13 cellular contexts compared by ENCODE assay signal in genomic region chr17:67582632-67583230, GRCh38.
DNase-seq lines count a peak whose midpoint lies in the region; ATAC-seq and TF ChIP-seq lines count a peak whose summit lies in the region.
"Had no signal": no experiment of that assay in that cellular context is flagged by ENCODE, and none has a peak within 500 bp of the region (broad histone marks: within the 10 kb centered on the region; RNA-seq: fewer than 3 reads in every experiment).

No MANE protein-coding gene starts in this region.

- peak overlapping the region; percentile 96 for H3K27ac Mint-ChIP-seq in mesothelial cell of epicardium

- H3K4me1 Mint-ChIP-seq in mesothelial cell of epicardium, result peaks cover 23% of the 10 kb centered on the region

- peak overlapping the region in 4 of 5 donors; percentile 42 to 57 (median 46) for H3K27ac ChIP-seq in adrenal gland
- H3K27ac ChIP-seq: SK-N-MC, suprapubic skin had no signal

- H3K27me3 Mint-ChIP-seq in mesothelial cell of epicardium (ENCODE audit: low read depth), result no peaks in the 10 kb centered on the region
- H3K27me3 Mint-ChIP-seq: activated naive CD4-positive, alpha-beta T cell treated with anti-CD3 and anti-CD28 coated beads, Interleukin-2, amount 50 U/mL, for 24 hours; central memory CD8-positive, alpha-beta T cell had no signal

- 22 to 48% (median 44%) methylated on average over 6 to 8 of the region's 8 CpGs for WGBS in adrenal gland, 4 donors

- no peak overlapping the region for H3K4me3 Mint-ChIP-seq in mesothelial cell of epicardium
- H3K4me3 Mint-ChIP-seq: activated naive CD4-positive, alpha-beta T cell treated with anti-CD3 and anti-CD28 coated beads, Interleukin-2, amount 50 U/mL, for 24 hours; central memory CD8-positive, alpha-beta T cell had no signal

- H3K27me3 ChIP-seq in adrenal gland, result no peaks in the 10 kb centered on the region
- H3K27me3 ChIP-seq: suprapubic skin had no signal

- no peak for TF ChIP-seq POLR2A in adrenal gland (IDR thresholded peaks at IDR 0.05)

- H3K9me3 Mint-ChIP-seq in mesothelial cell of epicardium, result peaks cover 9% of the 10 kb centered on the region
- H3K9me3 Mint-ChIP-seq: activated naive CD4-positive, alpha-beta T cell treated with anti-CD3 and anti-CD28 coated beads, Interleukin-2, amount 50 U/mL, for 24 hours; central memory CD8-positive, alpha-beta T cell had no signal

- H3K4me1 ChIP-seq in adrenal gland (replicated peaks in 1 of 2), result peaks cover 0 to 16% of the 10 kb centered on the region in 2 donors
- H3K4me1 ChIP-seq: suprapubic skin had no signal

- ATAC-seq in Right ventricle myocardium inferior, result no peak

- intact Hi-C loops in Right ventricle myocardium inferior (cut with DNase I) (no loop called here), cardiac septum (cut with DNase I) (no loop called here), adrenal gland (cut with DNase I) (no loop called here)

- no peak overlapping the region for H3K4me3 ChIP-seq in adrenal gland
- H3K4me3 ChIP-seq: SK-N-MC, suprapubic skin had no signal

- H3K9me3 ChIP-seq in adrenal gland (replicated peaks in 1 of 3), result no peaks in the 10 kb centered on the region
- H3K9me3 ChIP-seq: suprapubic skin had no signal

- peak; percentile 55 for DNase-seq in Right ventricle myocardium inferior (ENCODE audit: missing footprints)
- no peak for DNase-seq in cardiac septum (ENCODE audit: low spot score)
- DNase-seq in adrenal gland, result peak; percentile 68 to 92 (median 85)
- peak in 1 of 2 experiments; percentile 43 for DNase-seq in mesothelial cell of epicardium (ENCODE audit: low spot score in 2 of 2, unreplicated experiment in 2 of 2)
- no peak for DNase-seq in activated CD4-positive, alpha-beta T cell treated with anti-CD3 and anti-CD28 coated beads for 4 hours
- DNase-seq in KG1 (lab: John Stamatoyannopoulos, UW), result no peak
- DNase-seq in SW480 (ENCODE audit: low spot score), result no peak
- DNase-seq in inferior parietal cortex (ENCODE audit: extremely low spot score), result no peak
- DNase-seq: activated CD8-positive, alpha-beta memory T cell treated with anti-CD3 and anti-CD28 coated beads, Interleukin-2, amount 50 U/mL, for 4 hours had no signal

- H3K36me3 Mint-ChIP-seq in mesothelial cell of epicardium, result peaks cover 4% of the 10 kb centered on the region

- no peaks in the 10 kb centered on the region for H3K36me3 ChIP-seq in adrenal gland (replicated peaks in 1 of 2)
- H3K36me3 ChIP-seq: suprapubic skin had no signal

- TF ChIP-seq CTCF in adrenal gland (IDR thresholded peaks at IDR 0.05) (no peak), mesothelial cell of epicardium (IDR thresholded peaks at IDR 0.05; ENCODE audit: unreplicated experiment) (no peak)

Comparison
In these comparisons a context has a peak if more than half of its experiments do, and no peak if none do; other contexts are left out.
1. DNase-seq: peak in Right ventricle myocardium inferior (single experiment) and adrenal gland (7 of 7); none in cardiac septum (single experiment), activated CD4-positive, alpha-beta T cell treated with anti-CD3 and anti-CD28 coated beads for 4 hours (0 of 2), KG1 (single experiment), SW480 (single experiment) and inferior parietal cortex (single experiment).